Comparison of ENCODE assay signal across 17 cellular contexts in genomic region chr9:89813482-89813881, GRCh38.
"Had no signal": no experiment of that assay in that cellular context is flagged by ENCODE, and none has a peak within 500 bp of the region (broad histone marks: within the 10 kb centered on the region; RNA-seq: fewer than 3 reads in every experiment).

No MANE protein-coding gene starts in this region.

- H3K4me3 Mint-ChIP-seq: mesothelial cell of epicardium; nephron; stimulated activated naive CD8-positive, alpha-beta T cell treated with anti-CD3 and anti-CD28 coated beads, Interleukin-15, amount 100 ng/mL, for 72 hours had no signal

- H3K36me3 Mint-ChIP-seq: mesothelial cell of epicardium; stimulated activated naive B cell treated with anti-CD40 and anti-IgM and Interleukin-4, amounts not matched to agents 10 μg/mL and 1 μg/mL and 100 μg/mL, for 72 hours had no signal

- H3K27ac ChIP-seq: coronary artery, heart right ventricle, sigmoid colon, skin epidermis, thoracic aorta, transverse colon, uterus had no signal

- H3K27me3 ChIP-seq: sigmoid colon, transverse colon, uterus had no signal

- H3K27ac Mint-ChIP-seq: mesothelial cell of epicardium had no signal

- H3K9me3 ChIP-seq: heart right ventricle, sigmoid colon, thoracic aorta, transverse colon, uterus had no signal

- H3K36me3 ChIP-seq: heart right ventricle, sigmoid colon, thoracic aorta, transverse colon, uterus had no signal

- DNase-seq: effector CD8-positive, alpha-beta T cell; heart right ventricle; hypothalamus; kidney glomerular epithelial cell; mammary epithelial cell; sigmoid colon; stimulated activated CD4-positive, alpha-beta T cell treated with anti-CD3 and anti-CD28 coated beads, Interleukin-4, amount 100 ng/mL, for 4 hours; stimulated activated naive B cell treated with anti-CD40 and anti-IgM and Interleukin-4, amounts not matched to agents 10 μg/mL and 1 μg/mL and 100 μg/mL, for 72 hours; stimulated activated naive CD8-positive, alpha-beta T cell treated with anti-CD3 and anti-CD28 coated beads, Interleukin-15, amount 100 ng/mL, for 72 hours; transverse colon had no signal

- ATAC-seq: esophagus mucosa, heart right ventricle had no signal

- H3K9me3 Mint-ChIP-seq: mesothelial cell of epicardium; nephron; stimulated activated naive B cell treated with anti-CD40 and anti-IgM and Interleukin-4, amounts not matched to agents 10 μg/mL and 1 μg/mL and 100 μg/mL, for 72 hours; stimulated activated naive CD8-positive, alpha-beta T cell treated with anti-CD3 and anti-CD28 coated beads, Interleukin-15, amount 100 ng/mL, for 72 hours had no signal

- H3K4me3 ChIP-seq: coronary artery, heart right ventricle, sigmoid colon, skin epidermis, thoracic aorta, transverse colon, uterus had no signal

- H3K4me1 ChIP-seq: uterus had no signal
